Comparison of ENCODE assay signal across 10 cellular contexts in genomic region chr19:48308695-48309586, GRCh38. TPM values are rescaled to one million over a fixed set of nuclear protein-coding genes. Genes with fewer than 3 reads are reported as not detected.
A peak's percentile ranks its signal among the peaks of the same experiment; 100 is the strongest.
DNase-seq lines count a peak whose midpoint lies in the region; ATAC-seq and TF ChIP-seq lines count a peak whose summit lies in the region.
"Had no signal": no experiment of that assay in that cellular context is flagged by ENCODE, and none has a peak within 500 bp of the region (broad histone marks: within the 10 kb centered on the region; RNA-seq: fewer than 3 reads in every experiment).

No MANE protein-coding gene starts in this region.

- DNase-seq in Ammon's horn (ENCODE audit: low spot score) (peak; percentile 45), HUDEP-2 (lab: John Stamatoyannopoulos, UW; ENCODE audit: unreplicated experiment in 76 of 76) (peak in 60 of 76 experiments; percentile 10 to 79 (median 40)), WTC11 (ENCODE audit: low spot score) (peak; percentile 51), islet precursor cell (peak; percentile 83), NCI-H1048 (lab: John Stamatoyannopoulos, UW) (no peak), foreskin melanocyte (no peak), inferior parietal cortex (ENCODE audit: extremely low spot score) (no peak)
- DNase-seq: adrenal gland, T1000 had no signal

- TF ChIP-seq CTCF in WTC11 (IDR thresholded peaks at IDR 0.05), result no peak

- no peak overlapping the region for H3K27ac Mint-ChIP-seq in WTC11

- H3K9me3 Mint-ChIP-seq in WTC11, result no peaks in the 10 kb centered on the region

- H3K36me3 Mint-ChIP-seq in WTC11, result no peaks in the 10 kb centered on the region

- H3K4me3 Mint-ChIP-seq in WTC11, result no peak overlapping the region

- CTCF ChIA-PET in WTC11 (lab: Charles Lee), result interaction anchor here (0.6 to 2.1 kb wide), 25 partner anchors 10 to 280 kb away, joined by 3 to 43 read pairs (median 5); partner anchors contain the start of genes KDELR1, PLA2G4C, SYNGR4 and TMEM143

- H3K27me3 Mint-ChIP-seq in WTC11 (ENCODE audit: low read depth), result no peaks in the 10 kb centered on the region

- POLR2A ChIA-PET in WTC11 (lab: Charles Lee), result interaction anchor here (1.7 kb wide), 1 partner anchor 38 kb away, joined by 6 read pairs; no protein-coding TSS in a partner anchor

- peaks cover 8% of the 10 kb centered on the region for H3K4me1 Mint-ChIP-seq in WTC11

- ATAC-seq in WTC11, result peak; percentile 85
- ATAC-seq in HG03039 (IDR thresholded peaks at IDR 0.05; ENCODE audit: unreplicated experiment), result no peak

TF ChIP-seq in WTC11, 78 proteins besides CTCF, POLR2A, EP300 and RAD21:
- TF ChIP-seq ATF1 (CRISPR knock-in tag; IDR thresholded peaks at IDR 0.05), result no peak
- TF ChIP-seq, protein P1, sequence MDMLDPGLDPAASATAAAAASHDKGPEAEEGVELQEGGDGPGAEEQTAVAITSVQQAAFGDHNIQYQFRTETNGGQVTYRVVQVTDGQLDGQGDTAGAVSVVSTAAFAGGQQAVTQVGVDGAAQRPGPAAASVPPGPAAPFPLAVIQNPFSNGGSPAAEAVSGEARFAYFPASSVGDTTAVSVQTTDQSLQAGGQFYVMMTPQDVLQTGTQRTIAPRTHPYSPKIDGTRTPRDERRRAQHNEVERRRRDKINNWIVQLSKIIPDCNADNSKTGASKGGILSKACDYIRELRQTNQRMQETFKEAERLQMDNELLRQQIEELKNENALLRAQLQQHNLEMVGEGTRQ (CRISPR knock-in tag; IDR thresholded peaks at IDR 0.05), result no peak
- TF ChIP-seq SMAD4 (CRISPR knock-in tag; IDR thresholded peaks at IDR 0.05), result no peak
- TF ChIP-seq IRF1 (CRISPR knock-in tag; IDR thresholded peaks at IDR 0.05), result no peak
- no peak for TF ChIP-seq NR1H2 (CRISPR knock-in tag; IDR thresholded peaks at IDR 0.05)
- 0 out of 2 replicates have a peak, but pooled peaks have one; percentile 62 for TF ChIP-seq FOXP1 (CRISPR knock-in tag; IDR thresholded peaks at IDR 0.05; ENCODE audit: borderline replicate concordance)

RNA-seq across cellular contexts. Expression of gene EMP3, which starts 16.4 kb away (rescaled TPM):
- 8.9 to 11.1 TPM (median 10.4 TPM) in 3 replicates for total RNA-seq in WTC11 (2021)

RNA-seq across cellular contexts. Expression of gene ZNF114, which starts 39.1 kb away (rescaled TPM):
- total RNA-seq in WTC11 (2021), result 9.8 to 12.7 TPM (median 9.8 TPM) in 3 replicates

RNA-seq across cellular contexts. Expression of gene CARD8, which starts 53.2 kb away (rescaled TPM):
- total RNA-seq in WTC11 (2021), result 23.0 to 31.1 TPM (median 29.8 TPM) in 3 replicates

RNA-seq across cellular contexts. Expression of gene TMEM143, which starts 54.8 kb away (rescaled TPM):
- 20.2 to 29.6 TPM (median 27.0 TPM) in 3 replicates for total RNA-seq in WTC11 (2021)

RNA-seq across cellular contexts. Expression of gene SYNGR4, which starts 55.2 kb away (rescaled TPM):
- total RNA-seq in WTC11 (2021), result not detected in 3 replicates
- total RNA-seq: adrenal gland had no signal

Comparison
In these comparisons a context has a peak if more than half of its experiments do, and no peak if none do; other contexts are left out.
1. DNase-seq: peak in Ammon's horn (single experiment), HUDEP-2 (60 of 76), WTC11 (single experiment) and islet precursor cell (single experiment); none in NCI-H1048 (single experiment), foreskin melanocyte (single experiment) and inferior parietal cortex (single experiment).